10 cellular contexts compared by ENCODE assay signal in genomic region chr4:101355767-101356702, GRCh38. TPM values are rescaled to one million over a fixed set of nuclear protein-coding genes. Genes with fewer than 3 reads are reported as not detected.
A peak's percentile ranks its signal among the peaks of the same experiment; 100 is the strongest.
DNase-seq lines count a peak whose midpoint lies in the region; ATAC-seq, FAIRE-seq and TF ChIP-seq lines count a peak whose summit lies in the region.
"Had no signal": no experiment of that assay in that cellular context is flagged by ENCODE, and none has a peak within 500 bp of the region (broad histone marks: within the 10 kb centered on the region; RNA-seq: fewer than 3 reads in every experiment).

No MANE protein-coding gene starts in this region.

- H3K36me3 ChIP-seq in OCI-LY3 (replicated peaks; ENCODE audit: low read depth, low read length): no peaks in the 10 kb centered on the region
- H3K36me3 ChIP-seq in osteoblast (ENCODE audit: insufficient read depth, low read length): no peaks in the 10 kb centered on the region

- no peak overlapping the region for H2AFZ ChIP-seq in OCI-LY3 (ENCODE audit: low read depth, low read length)
- H2AFZ ChIP-seq in osteoblast (ENCODE audit: low read length): peak overlapping the region; percentile 5

- no peak overlapping the region for H3K9ac ChIP-seq in OCI-LY3 (ENCODE audit: low read length)

- H3K79me2 ChIP-seq in OCI-LY3 (ENCODE audit: low read length) (no peaks in the 10 kb centered on the region), osteoblast (ENCODE audit: insufficient read depth, low read length) (no peaks in the 10 kb centered on the region)

- H3K9me3 ChIP-seq in OCI-LY3 (ENCODE audit: insufficient read depth, low read length) (no peaks in the 10 kb centered on the region), osteoblast (ENCODE audit: low read depth, low read length) (no peaks in the 10 kb centered on the region)

- H3K4me2 ChIP-seq in OCI-LY3 (ENCODE audit: low read length) (0 out of 2 replicates have a peak overlapping the region, but pooled peaks have one; percentile 2), osteoblast (ENCODE audit: insufficient read depth, low read length) (peak overlapping the region; percentile 73)

- no peak for FAIRE-seq in frontal cortex (lab: Jason Lieb, UNC)

- no peak for TF ChIP-seq CTCF in OCI-LY3 (IDR thresholded peaks at IDR 0.05; ENCODE audit: low read depth, low read length)
- TF ChIP-seq CTCF in osteoblast (IDR thresholded peaks at IDR 0.05; ENCODE audit: extremely low read depth, low read depth, low read length): no peak

- H4K20me1 ChIP-seq in OCI-LY3 (ENCODE audit: insufficient read depth, low read length) (no peaks in the 10 kb centered on the region), osteoblast (ENCODE audit: insufficient read depth, low read length) (no peaks in the 10 kb centered on the region)

- peak; percentile 66 for ATAC-seq in esophagus mucosa
- ATAC-seq in GM18511 (IDR thresholded peaks at IDR 0.05; ENCODE audit: unreplicated experiment): no peak
- ATAC-seq: naive thymus-derived CD4-positive, alpha-beta T cell had no signal

- DNase-seq in ELR (ENCODE audit: low read depth) (peak; percentile 93), osteoblast (ENCODE audit: insufficient read length, low spot score, missing footprints) (peak; percentile 61), DMS 273 (lab: John Stamatoyannopoulos, UW; ENCODE audit: unreplicated experiment) (no peak), frontal cortex (ENCODE audit: low spot score in 2 of 2) (no peak), T-helper 1 cell (no peak)
- DNase-seq: activated CD8-positive, alpha-beta memory T cell treated with anti-CD3 and anti-CD28 coated beads, Interleukin-2, amount 50 U/mL, for 4 hours; naive thymus-derived CD4-positive, alpha-beta T cell had no signal

- H3K4me1 ChIP-seq in OCI-LY3 (ENCODE audit: low read length) (peaks cover 16% of the 10 kb centered on the region), osteoblast (ENCODE audit: insufficient read depth, low read length) (peaks cover 31% of the 10 kb centered on the region)

- H3K27me3 ChIP-seq in OCI-LY3 (ENCODE audit: low read depth, low read length) (0 out of 2 replicates have a peak, but pooled peaks cover 2% of the 10 kb centered on the region), osteoblast (ENCODE audit: insufficient read depth, low read length) (no peaks in the 10 kb centered on the region)

- no peak overlapping the region for H3K27ac ChIP-seq in OCI-LY3 (ENCODE audit: low read length)
- H3K27ac ChIP-seq in osteoblast (ENCODE audit: low read depth, low read length): peak overlapping the region; percentile 89

- H3K4me3 ChIP-seq in OCI-LY3 (ENCODE audit: low read length): no peak overlapping the region
- peak overlapping the region; percentile 34 for H3K4me3 ChIP-seq in osteoblast (ENCODE audit: insufficient read depth, low read length)

RNA-seq across cellular contexts. Expression of gene PPP3CA, which starts 8.7 kb away (rescaled TPM):
- total RNA-seq in esophagus mucosa: 18.5 TPM
- 80.0 and 93.7 TPM in 2 replicates for total RNA-seq in osteoblast
- 196 TPM for total RNA-seq in frontal cortex

Comparison
In these comparisons a context has a peak if more than half of its experiments do, and no peak if none do; other contexts are left out.
1. DNase-seq: peak in ELR (single experiment) and osteoblast (single experiment); none in DMS 273 (single experiment), frontal cortex (0 of 2) and T-helper 1 cell (0 of 5).